ENCODE assay signal across 25 cellular contexts in genomic region chr7:101618916-101619315, GRCh38. TPM values are rescaled to one million over a fixed set of nuclear protein-coding genes. Genes with fewer than 3 reads are reported as not detected.
DNase-seq lines count a peak whose midpoint lies in the region; ATAC-seq and FAIRE-seq lines count a peak whose summit lies in the region.
"Had no signal": no experiment of that assay in that cellular context is flagged by ENCODE, and none has a peak within 500 bp of the region (broad histone marks: within the 10 kb centered on the region; RNA-seq: fewer than 3 reads in every experiment).

No MANE protein-coding gene starts in this region.

- DNase-seq in Right ventricle myocardium superior (peak; percentile 18), cardiac septum (ENCODE audit: low spot score) (no peak), SW480 (ENCODE audit: low spot score) (peak; percentile 82), myocyte (ENCODE audit: low read depth) (peak; percentile 61), NCI-H1694 treated with DMSO at 0.1 percent for 48 hours (lab: John Stamatoyannopoulos, UW) (no peak), OCI-M1 (lab: John Stamatoyannopoulos, UW) (no peak), frontal cortex (ENCODE audit: low spot score in 2 of 2) (no peak)
- DNase-seq: activated CD4-positive, alpha-beta T cell treated with anti-CD3 and anti-CD28 coated beads, Interleukin-2, amount 50 U/mL, for 1 hour; activated CD8-positive, alpha-beta memory T cell treated with anti-CD3 and anti-CD28 coated beads, Interleukin-2, amount 50 U/mL, for 48 hours; activated effector memory CD4-positive, alpha-beta T cell treated with anti-CD3 and anti-CD28 coated beads, Interleukin-2, amount 50 U/mL, for 16 hours; adrenal gland; caudate nucleus; GOT3; NCI-H1105; NCI-H510A; stimulated activated naive CD4-positive, alpha-beta T cell had no signal

- FAIRE-seq in frontal cortex (lab: Jason Lieb, UNC) = no peak
- FAIRE-seq: A204.1 had no signal

- ATAC-seq in Right ventricle myocardium superior (ENCODE audit: poor library complexity) = no peak
- no peak for ATAC-seq in GM21390 (IDR thresholded peaks at IDR 0.05; ENCODE audit: unreplicated experiment)
- ATAC-seq: left lung, right cardiac atrium had no signal

- intact Hi-C loops in Right ventricle myocardium superior (cut with DNase I) = loop anchor here (10.0 kb wide), 1 partner anchor 186 kb away; no protein-coding TSS in a partner anchor
- intact Hi-C loops in cardiac septum (cut with DNase I) = no loop called here

RNA-seq across cellular contexts. Expression of gene MYL10, which starts 10.2 kb away (rescaled TPM):
- not detected for total RNA-seq in Right ventricle myocardium superior
- not detected for total RNA-seq in cardiac septum
- 0.31 TPM in 1 of 2 replicates, not detected in the other for total RNA-seq in myocyte
- polyA plus RNA-seq in myocyte (2012) = 2.9 TPM
- total RNA-seq in frontal cortex = not detected
- total RNA-seq: adrenal gland; glomerular endothelial cell; left lung; osteocyte; right cardiac atrium; T-helper 1 cell treated with Interleukin-12 subunit alpha and Interleukin-12 subunit beta and Interleukin-4 antibody, amounts not matched to agents 30 ng/mL and 1 ng/mL, for 36 hours; tibial nerve had no signal
- polyA plus RNA-seq: adrenal gland, esophagus, right cardiac atrium had no signal

Comparison
In these comparisons a context has a peak if more than half of its experiments do, and no peak if none do; other contexts are left out.
1. DNase-seq: peak in Right ventricle myocardium superior (single experiment), SW480 (single experiment) and myocyte (single experiment); none in cardiac septum (single experiment), NCI-H1694 treated with DMSO at 0.1 percent for 48 hours (single experiment), OCI-M1 (single experiment) and frontal cortex (0 of 2).